ENCODE assay signal across 1 cellular context in genomic region chr1:110944806-110945205, GRCh38.
TF ChIP-seq lines count a peak whose summit lies in the region.

No MANE protein-coding gene starts in this region.

TF ChIP-seq in HepG2, 621 proteins besides CTCF, POLR2A, EP300 and RAD21 (continued from another document and continues in another):
- TF ChIP-seq SALL2 (CRISPR knock-in tag; IDR thresholded peaks at IDR 0.05) (no peak), ZBTB40 (IDR thresholded peaks at IDR 0.05) (no peak), ZBTB40 (CRISPR knock-in tag; IDR thresholded peaks at IDR 0.05) (no peak), JUN (CRISPR knock-in tag; IDR thresholded peaks at IDR 0.05) (no peak), ZZZ3 (CRISPR knock-in tag; IDR thresholded peaks at IDR 0.05; ENCODE audit: borderline replicate concordance) (no peak), ZNF597 (CRISPR knock-in tag; IDR thresholded peaks at IDR 0.05) (no peak), ZMYM4 (CRISPR knock-in tag; IDR thresholded peaks at IDR 0.05) (peak; percentile 38; the same call in 1 of the 2 replicates), TERF1 (CRISPR knock-in tag; IDR thresholded peaks at IDR 0.05) (no peak), SRY (CRISPR knock-in tag; IDR thresholded peaks at IDR 0.05) (no peak), FOSL1 (CRISPR knock-in tag; IDR thresholded peaks at IDR 0.05; ENCODE audit: borderline replicate concordance) (no peak), ASH2L (IDR thresholded peaks at IDR 0.05; ENCODE audit: insufficient read length, low read depth, low read length) (no peak), SMYD3 (CRISPR knock-in tag; IDR thresholded peaks at IDR 0.05) (no peak), DRAP1 (CRISPR knock-in tag; IDR thresholded peaks at IDR 0.05) (no peak), U2AF1 (optimal IDR thresholded peaks at IDR 0.05; ENCODE audit: low read depth, low read length) (no peak), ZNF362 (CRISPR knock-in tag; IDR thresholded peaks at IDR 0.05; ENCODE audit: borderline replicate concordance) (peak; percentile 67; the same call in 1 of the 2 replicates), ZNF354B (CRISPR knock-in tag; IDR thresholded peaks at IDR 0.05) (no peak), HBP1 (CRISPR knock-in tag; IDR thresholded peaks at IDR 0.05; ENCODE audit: low read depth) (no peak), ZNF878 (CRISPR knock-in tag; IDR thresholded peaks at IDR 0.05) (no peak), FLYWCH1 (CRISPR knock-in tag; IDR thresholded peaks at IDR 0.05) (no peak), SKIL (CRISPR knock-in tag; IDR thresholded peaks at IDR 0.05; ENCODE audit: borderline replicate concordance) (no peak), ZNF430 (CRISPR knock-in tag; IDR thresholded peaks at IDR 0.05) (no peak), ZNF768 (CRISPR knock-in tag; IDR thresholded peaks at IDR 0.05) (no peak), ZBTB4 (CRISPR knock-in tag; IDR thresholded peaks at IDR 0.05; ENCODE audit: borderline replicate concordance) (no peak), NCOA2 (CRISPR knock-in tag; IDR thresholded peaks at IDR 0.05) (no peak), ZNF460 (CRISPR knock-in tag; IDR thresholded peaks at IDR 0.05; ENCODE audit: borderline replicate concordance) (peak; percentile 97), TRIM24 (CRISPR knock-in tag; IDR thresholded peaks at IDR 0.05) (no peak), ZHX2 (IDR thresholded peaks at IDR 0.05; ENCODE audit: low read depth) (no peak), ZHX2 (CRISPR knock-in tag; IDR thresholded peaks at IDR 0.05; ENCODE audit: borderline replicate concordance) (no peak), ZNF3 (CRISPR knock-in tag; IDR thresholded peaks at IDR 0.05) (no peak), ZNF33B (CRISPR knock-in tag; IDR thresholded peaks at IDR 0.05) (no peak)
